Comparison of ENCODE assay signal across 9 cellular contexts in the genomic region with DNA sequence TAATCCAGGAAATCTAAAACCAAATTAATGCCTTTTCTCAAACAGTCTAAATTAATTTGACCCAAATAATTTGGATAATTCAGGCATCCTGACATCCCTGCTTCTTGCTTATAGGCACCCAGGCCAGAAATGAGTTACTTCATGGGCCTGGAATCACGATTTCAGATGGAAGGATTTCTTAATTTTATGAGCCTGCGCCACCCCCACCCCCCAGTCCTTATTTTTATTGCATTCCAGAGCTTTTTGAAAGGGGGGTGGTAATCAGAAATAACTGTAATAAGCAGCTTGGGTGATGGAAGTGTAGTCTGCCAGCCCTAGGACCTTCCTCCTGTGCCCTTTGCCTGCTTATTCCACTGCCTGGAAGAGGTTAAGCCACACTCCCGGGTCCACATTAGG. TPM values are rescaled to one million over a fixed set of nuclear protein-coding genes. Genes with fewer than 3 reads are reported as not detected.
DNase-seq lines count a peak whose midpoint lies in the region; ATAC-seq, FAIRE-seq and TF ChIP-seq lines count a peak whose summit lies in the region.
"Had no signal": no experiment of that assay in that cellular context is flagged by ENCODE, and none has a peak within 500 bp of the region (broad histone marks: within the 10 kb centered on the region; RNA-seq: fewer than 3 reads in every experiment).

No MANE protein-coding gene starts in this region.

- no peaks in the 10 kb centered on the region for H3K27me3 ChIP-seq in CD4-positive, alpha-beta T cell (ENCODE audit: control insufficient read depth, insufficient read depth, low read length)
- H3K27me3 ChIP-seq in PC-3 (ENCODE audit: low read length) (no peaks in the 10 kb centered on the region), neuronal stem cell (ENCODE audit: control insufficient read depth in 3 of 3, insufficient read depth in 3 of 3, low read depth in 1 of 3, low read length in 3 of 3) (no peaks in the 10 kb centered on the region)

- intact Hi-C loops in CD4-positive, alpha-beta T cell (cut with DNase I, micrococcal nuclease): loop anchor here in 1 of 2 experiments (1.0 to 10.0 kb wide), 2 partner anchors 8 to 1191 kb away; a partner anchor contains a TSS
- intact Hi-C loops in PC-3 (cut with micrococcal nuclease): loop anchor here (2.0 kb wide), 1 partner anchor 19 kb away; no protein-coding TSS in a partner anchor

- no peak overlapping the region for H2BK120ac ChIP-seq in neuronal stem cell (ENCODE audit: low read depth, low read length)

- BruUV-seq in PC-3 (replicated peaks; lab: Mats Ljungman, UMichigan): TSS peak; percentile 35

- H3K4me1 ChIP-seq in PC-3 (ENCODE audit: insufficient read depth, low read length): peaks cover 54% of the 10 kb centered on the region
- H3K4me1 ChIP-seq in neuronal stem cell (ENCODE audit: control insufficient read depth in 2 of 2, insufficient read depth in 1 of 2, low read depth in 1 of 2, low read length in 2 of 2): peaks cover 15 to 18% of the 10 kb centered on the region in 2 donors

- peaks cover 18% of the 10 kb centered on the region for H4K20me1 ChIP-seq in PC-3 (ENCODE audit: low read length)

- H3K36me3 Mint-ChIP-seq in CD4-positive, alpha-beta T cell (ENCODE audit: low read depth): peaks cover 53% of the 10 kb centered on the region
- peaks cover 52% of the 10 kb centered on the region for H3K36me3 Mint-ChIP-seq in endothelial cell (ENCODE audit: low read depth, unreplicated experiment)

- H3K18ac ChIP-seq in neuronal stem cell (ENCODE audit: low read length): no peak overlapping the region

- no peak overlapping the region for H2BK12ac ChIP-seq in neuronal stem cell (ENCODE audit: low read length)

- ATAC-seq in CD4-positive, alpha-beta T cell (ENCODE audit: poor library complexity): no peak
- ATAC-seq in PC-3: peak; percentile 0
- no peak for ATAC-seq in GM21825 (IDR thresholded peaks at IDR 0.05; ENCODE audit: unreplicated experiment)

- H3K14ac ChIP-seq in neuronal stem cell (ENCODE audit: low read length): no peak overlapping the region

- H2AFZ ChIP-seq in PC-3 (ENCODE audit: low read length): peak overlapping the region; percentile 36; the same call in 1 of the 2 replicates
- peak overlapping the region; percentile 79 for H2AFZ ChIP-seq in neuronal stem cell (ENCODE audit: low read length)

- H2AK5ac ChIP-seq in neuronal stem cell (ENCODE audit: low read depth, low read length): no peak overlapping the region

- H3K23ac ChIP-seq in neuronal stem cell (ENCODE audit: low read depth, low read length, poor library complexity): no peak overlapping the region

- H3K79me2 ChIP-seq in PC-3 (ENCODE audit: low read length): peaks cover 52% of the 10 kb centered on the region

- H2BK5ac ChIP-seq in neuronal stem cell (ENCODE audit: low read length): no peak overlapping the region

- no peak for TF ChIP-seq CTCF in CD4-positive, alpha-beta T cell (IDR thresholded peaks at IDR 0.05)
- TF ChIP-seq CTCF in PC-3 (conservative IDR thresholded peaks at IDR 0.05; ENCODE audit: low read depth, low read length) (no peak), endothelial cell (IDR thresholded peaks at IDR 0.05; ENCODE audit: unreplicated experiment) (no peak)

- H3K27me3 Mint-ChIP-seq in CD4-positive, alpha-beta T cell: no peaks in the 10 kb centered on the region
- H3K27me3 Mint-ChIP-seq in endothelial cell (ENCODE audit: unreplicated experiment): peaks cover 18% of the 10 kb centered on the region

- H3K27ac ChIP-seq in CD4-positive, alpha-beta T cell (ENCODE audit: low read depth, low read length): no peak overlapping the region
- H3K27ac ChIP-seq in PC-3 (ENCODE audit: low read length) (peak overlapping the region; percentile 62), neuronal stem cell (replicated peaks; ENCODE audit: low read length) (peak overlapping the region; percentile 88)

- no peak for FAIRE-seq in GM12891 (lab: Jason Lieb, UNC)

- DNase-seq in CD4-positive, alpha-beta T cell: no peak
- DNase-seq in PC-3 (no peak), endothelial cell (ENCODE audit: low spot score) (no peak), neuronal stem cell (ENCODE audit: low spot score) (no peak), hippocampal formation (lab: John Stamatoyannopoulos, UW) (no peak), anterior cingulate cortex (lab: John Stamatoyannopoulos, UW) (no peak), GM12891 (ENCODE audit: insufficient read length, low spot score) (no peak)

- H3K9me3 Mint-ChIP-seq in CD4-positive, alpha-beta T cell: no peaks in the 10 kb centered on the region
- H3K9me3 Mint-ChIP-seq in endothelial cell (ENCODE audit: unreplicated experiment): no peaks in the 10 kb centered on the region

- H3K27ac Mint-ChIP-seq in CD4-positive, alpha-beta T cell: peak overlapping the region; percentile 86
- peak overlapping the region; percentile 92 for H3K27ac Mint-ChIP-seq in endothelial cell (ENCODE audit: unreplicated experiment)

- H3K9ac ChIP-seq in PC-3 (ENCODE audit: low read length): peak overlapping the region; percentile 97
- H3K9ac ChIP-seq in neuronal stem cell (ENCODE audit: low read depth, low read length, poor library complexity): peak overlapping the region; percentile 5

- H4K8ac ChIP-seq in neuronal stem cell (ENCODE audit: low read depth, low read length): no peak overlapping the region

- no peaks in the 10 kb centered on the region for H3F3A ChIP-seq in PC-3 (ENCODE audit: low read length, unreplicated experiment)

- H2BK15ac ChIP-seq in neuronal stem cell (ENCODE audit: low read length): no peak overlapping the region

- H3K4me3 ChIP-seq in PC-3 (ENCODE audit: low read length) (peak overlapping the region; percentile 89), neuronal stem cell (ENCODE audit: low read length in 2 of 2) (peak overlapping the region; percentile 62 to 99)

- WGBS in neuronal stem cell (ENCODE audit: extremely low coverage in 2 of 2, insufficient read length in 2 of 2, insufficient replicate concordance in 1 of 2), 2 donors: no CpG with 5 or more reads among the region's 3 CpGs

- TF ChIP-seq POLR2A in GM12891 (IDR thresholded peaks at IDR 0.05; ENCODE audit: low read depth, low read length): no peak

- H3K4me2 ChIP-seq in PC-3 (ENCODE audit: low read length) (peak overlapping the region; percentile 97), neuronal stem cell (ENCODE audit: insufficient read depth, low read length, poor library complexity, severe bottlenecking) (peak overlapping the region; percentile 92)

- no peak overlapping the region for H3K4ac ChIP-seq in neuronal stem cell (ENCODE audit: low read length)

- H3K4me1 Mint-ChIP-seq in CD4-positive, alpha-beta T cell (ENCODE audit: low read depth): peaks cover 42% of the 10 kb centered on the region
- peaks cover 37% of the 10 kb centered on the region for H3K4me1 Mint-ChIP-seq in endothelial cell (ENCODE audit: unreplicated experiment)

- POLR2A ChIA-PET in CD4-positive, alpha-beta T cell (lab: Charles Lee): no interaction called here
- POLR2A ChIA-PET in PC-3 (lab: Charles Lee; ENCODE audit: unreplicated experiment): no interaction called here

- no peaks in the 10 kb centered on the region for H3K9me2 ChIP-seq in PC-3 (replicated peaks; ENCODE audit: low read length)

- H3K36me3 ChIP-seq in PC-3 (ENCODE audit: low read depth, low read length) (peaks cover 40% of the 10 kb centered on the region), neuronal stem cell (replicated peaks in 1 of 2; ENCODE audit: control insufficient read depth in 2 of 2, insufficient read depth in 2 of 2, low read length in 2 of 2) (peaks cover 41 to 64% of the 10 kb centered on the region in 2 donors)

- CTCF ChIA-PET in CD4-positive, alpha-beta T cell (lab: Charles Lee): no interaction called here
- CTCF ChIA-PET in PC-3 (lab: Charles Lee): no interaction called here

- peaks cover 9% of the 10 kb centered on the region for H3K79me1 ChIP-seq in neuronal stem cell (ENCODE audit: low read depth, low read length)

- H3K4me3 Mint-ChIP-seq in CD4-positive, alpha-beta T cell: peak overlapping the region; percentile 96
- H3K4me3 Mint-ChIP-seq in endothelial cell (ENCODE audit: unreplicated experiment): peak overlapping the region; percentile 99

- no peaks in the 10 kb centered on the region for H3K9me3 ChIP-seq in CD4-positive, alpha-beta T cell (ENCODE audit: control insufficient read depth, low read length)
- H3K9me3 ChIP-seq in PC-3 (ENCODE audit: low read length) (no peaks in the 10 kb centered on the region), neuronal stem cell (replicated peaks in 1 of 2; ENCODE audit: control insufficient read depth in 2 of 2, insufficient read depth in 1 of 2, low read depth in 1 of 2, low read length in 2 of 2) (no peaks in the 10 kb centered on the region)
- H3K9me3 ChIP-seq: mucosa of descending colon had no signal

- no peak overlapping the region for H4K91ac ChIP-seq in neuronal stem cell (ENCODE audit: low read depth, low read length, poor library complexity)

TF ChIP-seq in GM12891, 5 proteins besides CTCF, POLR2A, EP300 and RAD21 (continues in another document):
- no peak for TF ChIP-seq SPI1 (IDR thresholded peaks at IDR 0.05; ENCODE audit: low read depth, low read length)
- no peak for TF ChIP-seq PAX5 (IDR thresholded peaks at IDR 0.05; ENCODE audit: insufficient read depth, low read length, severe bottlenecking)
- TF ChIP-seq POLR2AphosphoS5 (IDR thresholded peaks at IDR 0.05; ENCODE audit: low read depth, low read length): no peak

RNA-seq across cellular contexts. Expression of a gene that starts 1.3 kb away (rescaled TPM):
- 100 to 1,000 TPM; 123 to 136 TPM for total RNA-seq in CD4-positive, alpha-beta T cell
- 522 and 538 TPM in 2 replicates for total RNA-seq in PC-3 (2014; rRNA removed)
- total RNA-seq in endothelial cell (ENCODE audit: unreplicated experiment): 401 TPM
- 199 TPM for polyA plus RNA-seq in neuronal stem cell (2013, experiment 1 of 2)
- 192 TPM for polyA plus RNA-seq in neuronal stem cell (2013, experiment 2 of 2)
- polyA plus RNA-seq in GM12891 (2012; ENCODE audit: low read depth, missing spikeins): 183 TPM

RNA-seq across cellular contexts. Expression of a gene that starts 10.0 kb away (rescaled TPM):
- 100 to 1,000 TPM; 163 to 166 TPM for total RNA-seq in CD4-positive, alpha-beta T cell
- total RNA-seq in PC-3 (2014; rRNA removed): 84.7 and 85.5 TPM in 2 replicates
- 68.1 TPM for total RNA-seq in endothelial cell (ENCODE audit: unreplicated experiment)
- 17.7 TPM for polyA plus RNA-seq in neuronal stem cell (2013, experiment 1 of 2)
- 16.0 TPM for polyA plus RNA-seq in neuronal stem cell (2013, experiment 2 of 2)
- 29.8 TPM for polyA plus RNA-seq in GM12891 (2012; ENCODE audit: low read depth, missing spikeins)

RNA-seq across cellular contexts. Expression of a gene that starts 20.8 kb away (rescaled TPM):
- total RNA-seq in CD4-positive, alpha-beta T cell: 10 to 100 TPM; 30.0 to 31.7 TPM
- total RNA-seq in PC-3 (2014; rRNA removed) (50.6 and 56.1 TPM in 2 replicates), endothelial cell (ENCODE audit: unreplicated experiment) (103 TPM)
- polyA plus RNA-seq in neuronal stem cell (2013, experiment 1 of 2): 47.4 TPM
- 46.8 TPM for polyA plus RNA-seq in neuronal stem cell (2013, experiment 2 of 2)
- polyA plus RNA-seq in GM12891 (2012; ENCODE audit: low read depth, missing spikeins): 21.4 TPM

RNA-seq across cellular contexts. Expression of a gene that starts 40.8 kb away (rescaled TPM):
- total RNA-seq in CD4-positive, alpha-beta T cell: 10 to 100 TPM; 53.6 TPM
- total RNA-seq in PC-3 (2014; rRNA removed) (51.3 and 57.0 TPM in 2 replicates), endothelial cell (ENCODE audit: unreplicated experiment) (37.0 TPM)
- 31.0 TPM for polyA plus RNA-seq in neuronal stem cell (2013, experiment 1 of 2)
- 31.6 TPM for polyA plus RNA-seq in neuronal stem cell (2013, experiment 2 of 2)
- polyA plus RNA-seq in GM12891 (2012; ENCODE audit: low read depth, missing spikeins): 33.8 TPM

RNA-seq across cellular contexts. Expression of a gene that starts 53.4 kb away (rescaled TPM):
- total RNA-seq in CD4-positive, alpha-beta T cell: not detected
- total RNA-seq in PC-3 (2014; rRNA removed): 1.4 and 1.9 TPM in 2 replicates
- total RNA-seq in endothelial cell (ENCODE audit: unreplicated experiment): 1.1 TPM
- 0.13 TPM for polyA plus RNA-seq in neuronal stem cell (2013, experiment 1 of 2)
- polyA plus RNA-seq in neuronal stem cell (2013, experiment 2 of 2): 0.21 TPM
- polyA plus RNA-seq in GM12891 (2012; ENCODE audit: low read depth, missing spikeins): 0.08 TPM
